In genomic region chr18:3107740-3108151, GRCh38 we compare ENCODE assay signal across 26 cellular contexts.
"Had no signal": no experiment of that assay in that cellular context is flagged by ENCODE, and none has a peak within 500 bp of the region (broad histone marks: within the 10 kb centered on the region; RNA-seq: fewer than 3 reads in every experiment).

No MANE protein-coding gene starts in this region.

- H3K27me3 ChIP-seq: esophagus squamous epithelium, gastroesophageal sphincter, heart left ventricle, transverse colon, uterus had no signal

- ATAC-seq: activated CD8-positive, alpha-beta T cell treated with anti-CD3 and anti-CD28 coated beads, Interleukin-2, amount 10 ng/mL, durations not matched to agents 7 days and 5 days; activated naive CD4-positive, alpha-beta T cell treated with anti-CD3 and anti-CD28 coated beads, Interleukin-2, amount 50 U/mL, for 72 hours; gastroesophageal sphincter; heart left ventricle; left lobe of liver; natural killer cell; stimulated activated naive B cell treated with anti-CD40 and anti-IgM and Interleukin-4, amounts not matched to agents 10 μg/mL and 1 μg/mL and 100 μg/mL, for 72 hours had no signal

- H3K9me3 ChIP-seq: esophagus squamous epithelium, gastroesophageal sphincter, heart left ventricle, transverse colon, uterus had no signal

- H3K36me3 ChIP-seq: esophagus squamous epithelium, transverse colon, uterus, WERI-Rb-1 had no signal

- H3K27me3 Mint-ChIP-seq: brain; progenitor cell of endocrine pancreas; stimulated activated naive B cell treated with anti-CD40 and anti-IgM and Interleukin-4, amounts not matched to agents 10 μg/mL and 1 μg/mL and 100 μg/mL, for 72 hours had no signal

- FAIRE-seq: endothelial cell of umbilical vein had no signal

- H3K4me3 ChIP-seq: esophagus squamous epithelium, gastroesophageal sphincter, heart left ventricle, lung, transverse colon, uterus had no signal

- H3K4me1 ChIP-seq: uterus had no signal

- H3K36me3 Mint-ChIP-seq: activated naive CD4-positive, alpha-beta T cell treated with anti-CD3 and anti-CD28 coated beads, Interleukin-2, amount 50 U/mL, for 72 hours; brain; natural killer cell; stimulated activated naive B cell treated with anti-CD40 and anti-IgM and Interleukin-4, amounts not matched to agents 10 μg/mL and 1 μg/mL and 100 μg/mL, for 72 hours had no signal

- H3K4me1 Mint-ChIP-seq: natural killer cell; stimulated activated naive B cell treated with anti-CD40 and anti-IgM and Interleukin-4, amounts not matched to agents 10 μg/mL and 1 μg/mL and 100 μg/mL, for 72 hours had no signal

- H3K27ac ChIP-seq: esophagus squamous epithelium, gastroesophageal sphincter, heart left ventricle, transverse colon, uterus, WERI-Rb-1 had no signal

- H3K9me3 Mint-ChIP-seq: activated naive CD4-positive, alpha-beta T cell treated with anti-CD3 and anti-CD28 coated beads, Interleukin-2, amount 50 U/mL, for 72 hours; brain; natural killer cell; stimulated activated naive B cell treated with anti-CD40 and anti-IgM and Interleukin-4, amounts not matched to agents 10 μg/mL and 1 μg/mL and 100 μg/mL, for 72 hours; T-helper 2 cell treated with Interferon-gamma antibody and Interleukin-4, amounts not matched to agents 5 μg/mL and 100 μg/mL, for 36 hours had no signal

- H3K27ac Mint-ChIP-seq: activated CD8-positive, alpha-beta T cell treated with anti-CD3 and anti-CD28 coated beads, Interleukin-2, amount 10 ng/mL, durations not matched to agents 7 days and 5 days; activated naive CD4-positive, alpha-beta T cell treated with anti-CD3 and anti-CD28 coated beads, Interleukin-2, amount 50 U/mL, for 72 hours; brain; natural killer cell; progenitor cell of endocrine pancreas; stimulated activated naive B cell treated with anti-CD40 and anti-IgM and Interleukin-4, amounts not matched to agents 10 μg/mL and 1 μg/mL and 100 μg/mL, for 72 hours; T-helper 2 cell treated with Interferon-gamma antibody and Interleukin-4, amounts not matched to agents 5 μg/mL and 100 μg/mL, for 36 hours had no signal

- DNase-seq: activated CD4-positive, alpha-beta T cell treated with anti-CD3 and anti-CD28 coated beads for 1 hour; activated CD4-positive, alpha-beta T cell treated with anti-CD3 and anti-CD28 coated beads, Interleukin-2, amount 50 U/mL, for 1 hour; activated CD8-positive, alpha-beta T cell treated with anti-CD3 and anti-CD28 coated beads, Interleukin-2, amount 10 ng/mL, durations not matched to agents 7 days and 5 days; activated T-cell treated with anti-CD3 and anti-CD28 coated beads, Interleukin-2, amount 50 U/mL, for 1 hour; aorta; caudate nucleus; dermis blood vessel endothelial cell; effector memory CD4-positive, alpha-beta T cell; esophagus squamous epithelium; heart left ventricle; natural killer cell; retina; stimulated activated CD4-positive, alpha-beta T cell treated with anti-CD3 and anti-CD28 coated beads, Interleukin-2, amount 100 ng/mL, for 48 hours; stimulated activated CD8-positive, alpha-beta memory T cell treated with anti-CD3 and anti-CD28 coated beads, Interleukin-4, amount 100 ng/mL, for 48 hours; stimulated activated naive B cell treated with anti-CD40 and anti-IgM and Interleukin-4, amounts not matched to agents 10 μg/mL and 1 μg/mL and 100 μg/mL, for 72 hours; transverse colon; uterus; WERI-Rb-1 had no signal

- H3K4me3 Mint-ChIP-seq: activated CD8-positive, alpha-beta T cell treated with anti-CD3 and anti-CD28 coated beads, Interleukin-2, amount 10 ng/mL, durations not matched to agents 7 days and 5 days; brain; natural killer cell; stimulated activated naive B cell treated with anti-CD40 and anti-IgM and Interleukin-4, amounts not matched to agents 10 μg/mL and 1 μg/mL and 100 μg/mL, for 72 hours; T-helper 2 cell treated with Interferon-gamma antibody and Interleukin-4, amounts not matched to agents 5 μg/mL and 100 μg/mL, for 36 hours had no signal
